14 cellular contexts compared by ENCODE assay signal in genomic region chr7:111240371-111240770, GRCh38.
DNase-seq lines count a peak whose midpoint lies in the region; ATAC-seq, FAIRE-seq and TF ChIP-seq lines count a peak whose summit lies in the region.
"Had no signal": no experiment of that assay in that cellular context is flagged by ENCODE, and none has a peak within 500 bp of the region (broad histone marks: within the 10 kb centered on the region; RNA-seq: fewer than 3 reads in every experiment).

No MANE protein-coding gene starts in this region.

- peaks cover 20% of the 10 kb centered on the region for H3K4me1 Mint-ChIP-seq in mesothelial cell of epicardium
- peaks cover 6% of the 10 kb centered on the region for H3K4me1 Mint-ChIP-seq in activated CD4-positive, alpha-beta T cell treated with anti-CD3 and anti-CD28 coated beads, Interleukin-2, amount 10 ng/mL, durations not matched to agents 7 days and 5 days

- DNase-seq in D721Med (ENCODE audit: insufficient read length, low spot score) (no peak), HK-2 (ENCODE audit: unreplicated experiment) (no peak), globus pallidus (ENCODE audit: low spot score) (no peak), mesothelial cell of epicardium (ENCODE audit: low spot score in 2 of 2, unreplicated experiment in 2 of 2) (no peak)
- no peak for DNase-seq in activated CD4-positive, alpha-beta T cell treated with anti-CD3 and anti-CD28 coated beads, Interleukin-2, amount 10 ng/mL, durations not matched to agents 7 days and 5 days
- DNase-seq: activated CD4-positive, alpha-beta T cell treated with anti-CD3 and anti-CD28 coated beads, Interleukin-2, amount 50 U/mL, for 4 hours; CD4-positive, CD25-positive, alpha-beta regulatory T cell; NCI-H2029 treated with DMSO at 0.1 percent for 48 hours; Right ventricle myocardium superior had no signal

- peaks cover 9% of the 10 kb centered on the region for H3K36me3 Mint-ChIP-seq in mesothelial cell of epicardium
- peaks cover 4% of the 10 kb centered on the region for H3K36me3 Mint-ChIP-seq in activated CD4-positive, alpha-beta T cell treated with anti-CD3 and anti-CD28 coated beads, Interleukin-2, amount 10 ng/mL, durations not matched to agents 7 days and 5 days (ENCODE audit: low read depth)

- TF ChIP-seq CTCF in D721Med (IDR thresholded peaks at IDR 0.05; ENCODE audit: insufficient read depth, missing control alignments) (no peak), mesothelial cell of epicardium (IDR thresholded peaks at IDR 0.05; ENCODE audit: unreplicated experiment) (no peak)

- CTCF ChIA-PET in activated CD4-positive, alpha-beta T cell treated with anti-CD3 and anti-CD28 coated beads, Interleukin-2, amount 10 ng/mL, durations not matched to agents 7 days and 5 days (lab: Charles Lee): no interaction called here

- H3K27ac Mint-ChIP-seq in mesothelial cell of epicardium: no peak overlapping the region
- no peak overlapping the region for H3K27ac Mint-ChIP-seq in activated CD4-positive, alpha-beta T cell treated with anti-CD3 and anti-CD28 coated beads, Interleukin-2, amount 10 ng/mL, durations not matched to agents 7 days and 5 days
- H3K27ac Mint-ChIP-seq: CD4-positive, CD25-positive, alpha-beta regulatory T cell; T-helper 2 cell treated with Interferon-gamma antibody and Interleukin-4, amounts not matched to agents 5 μg/mL and 100 μg/mL, for 36 hours had no signal

- ATAC-seq in GM19397 (IDR thresholded peaks at IDR 0.05; ENCODE audit: unreplicated experiment) (peak; percentile 82), HG02588 (IDR thresholded peaks at IDR 0.05; ENCODE audit: unreplicated experiment) (peak; percentile 54), HG03354 (IDR thresholded peaks at IDR 0.05; ENCODE audit: poor library complexity, severe bottlenecking, unreplicated experiment) (peak; percentile 95)
- ATAC-seq: HCT116 had no signal

- POLR2A ChIA-PET in activated CD4-positive, alpha-beta T cell treated with anti-CD3 and anti-CD28 coated beads, Interleukin-2, amount 10 ng/mL, durations not matched to agents 7 days and 5 days (lab: Charles Lee): no interaction called here

- peak; percentile 51 for FAIRE-seq in D721Med (lab: Jason Lieb, UNC)

- peaks cover 7% of the 10 kb centered on the region for H3K9me3 Mint-ChIP-seq in mesothelial cell of epicardium
- H3K9me3 Mint-ChIP-seq in activated CD4-positive, alpha-beta T cell treated with anti-CD3 and anti-CD28 coated beads, Interleukin-2, amount 10 ng/mL, durations not matched to agents 7 days and 5 days: peaks cover 4% of the 10 kb centered on the region

- no peaks in the 10 kb centered on the region for H3K27me3 Mint-ChIP-seq in mesothelial cell of epicardium (ENCODE audit: low read depth)
- no peaks in the 10 kb centered on the region for H3K27me3 Mint-ChIP-seq in activated CD4-positive, alpha-beta T cell treated with anti-CD3 and anti-CD28 coated beads, Interleukin-2, amount 10 ng/mL, durations not matched to agents 7 days and 5 days
- H3K27me3 Mint-ChIP-seq: CD4-positive, CD25-positive, alpha-beta regulatory T cell had no signal

- no peak overlapping the region for H3K4me3 Mint-ChIP-seq in mesothelial cell of epicardium
- no peak overlapping the region for H3K4me3 Mint-ChIP-seq in activated CD4-positive, alpha-beta T cell treated with anti-CD3 and anti-CD28 coated beads, Interleukin-2, amount 10 ng/mL, durations not matched to agents 7 days and 5 days
- H3K4me3 Mint-ChIP-seq: CD4-positive, CD25-positive, alpha-beta regulatory T cell; T-helper 2 cell treated with Interferon-gamma antibody and Interleukin-4, amounts not matched to agents 5 μg/mL and 100 μg/mL, for 36 hours had no signal
